In genomic region chr11:108871152-108871551, GRCh38 we compare ENCODE assay signal across 8 cellular contexts.
A peak's percentile ranks its signal among the peaks of the same experiment; 100 is the strongest.
DNase-seq lines count a peak whose midpoint lies in the region; ATAC-seq, FAIRE-seq and TF ChIP-seq lines count a peak whose summit lies in the region.

No MANE protein-coding gene starts in this region.

- H3K27ac ChIP-seq in adrenal gland (no peak overlapping the region), left lung (no peak overlapping the region)

- no peaks in the 10 kb centered on the region for H3F3A ChIP-seq in Loucy (ENCODE audit: low read depth)

- H3K27me3 ChIP-seq in Loucy (ENCODE audit: insufficient read depth, low read length, poor library complexity, severe bottlenecking) (no peaks in the 10 kb centered on the region), adrenal gland (no peaks in the 10 kb centered on the region), left lung (no peaks in the 10 kb centered on the region)

- H3K4me3 ChIP-seq in Loucy (ENCODE audit: low read length, poor library complexity, severe bottlenecking) (no peak overlapping the region), adrenal gland (no peak overlapping the region), left lung (no peak overlapping the region)

- H3K4me2 ChIP-seq in Loucy (ENCODE audit: low read depth, low read length, poor library complexity, severe bottlenecking) = no peak overlapping the region

- peak; percentile 31 for ATAC-seq in left lung

- peak; percentile 65 for TF ChIP-seq CTCF in Loucy (conservative IDR thresholded peaks at IDR 0.05; ENCODE audit: low read length)
- TF ChIP-seq CTCF in adrenal gland (IDR thresholded peaks at IDR 0.05) = peak in 4 of 6 experiments; percentile 35 to 51 (median 46)
- peak in 1 of 2 donors; percentile 23 for TF ChIP-seq CTCF in left lung (IDR thresholded peaks at IDR 0.05)

- H3K9ac ChIP-seq in Loucy (ENCODE audit: low read depth, low read length, poor library complexity, severe bottlenecking) = no peak overlapping the region

- intact Hi-C loops in adrenal gland (cut with DNase I) (no loop called here), left lung (cut with DNase I) (no loop called here)

- H3K4me1 ChIP-seq in Loucy (ENCODE audit: insufficient read depth, low read length, poor library complexity, severe bottlenecking) = peaks cover 6% of the 10 kb centered on the region
- H3K4me1 ChIP-seq in adrenal gland (replicated peaks in 1 of 2) = peaks cover 0 to 3% of the 10 kb centered on the region in 2 donors
- no peaks in the 10 kb centered on the region for H3K4me1 ChIP-seq in left lung

- FAIRE-seq in GM19239 (lab: Jason Lieb, UNC) = no peak

- H3K9me3 ChIP-seq in Loucy (ENCODE audit: insufficient read depth, low read depth, low read length) (no peaks in the 10 kb centered on the region), adrenal gland (replicated peaks in 1 of 3) (no peaks in the 10 kb centered on the region), left lung (no peaks in the 10 kb centered on the region)

- TF ChIP-seq POLR2A in adrenal gland (IDR thresholded peaks at IDR 0.05) = no peak

- H3K79me2 ChIP-seq in Loucy (ENCODE audit: insufficient read depth, low read length) = no peaks in the 10 kb centered on the region

- no peaks in the 10 kb centered on the region for H4K20me1 ChIP-seq in Loucy (ENCODE audit: insufficient read depth, low read length, poor library complexity, severe bottlenecking)

- peak; percentile 30 to 52 for DNase-seq in NCI-H2081 (lab: John Stamatoyannopoulos, UW)
- no peak for DNase-seq in NCI-H2081 treated with DMSO at 0.1 percent for 48 hours (lab: John Stamatoyannopoulos, UW)
- peak in 5 of 7 donors; percentile 15 to 60 (median 38) for DNase-seq in adrenal gland
- DNase-seq in left lung = no peak
- DNase-seq in GM19239 (ENCODE audit: insufficient read length, low spot score) = no peak
- DNase-seq in DMS79 (lab: John Stamatoyannopoulos, UW) = no peak
- no peak for DNase-seq in HuH-7.5 (ENCODE audit: low spot score)

- no peak overlapping the region for H2AFZ ChIP-seq in Loucy (ENCODE audit: low read length)

- no peaks in the 10 kb centered on the region for H3K9me2 ChIP-seq in Loucy (replicated peaks; ENCODE audit: low read depth, low read length)

- H3K36me3 ChIP-seq in Loucy (ENCODE audit: insufficient read depth, low read length) (no peaks in the 10 kb centered on the region), adrenal gland (replicated peaks in 1 of 2) (no peaks in the 10 kb centered on the region), left lung (no peaks in the 10 kb centered on the region)

Comparison
In these comparisons a context has a peak if more than half of its experiments do, and no peak if none do; other contexts are left out.
1. DNase-seq: peak in NCI-H2081 (2 of 2) and adrenal gland (5 of 7); none in NCI-H2081 treated with DMSO at 0.1 percent for 48 hours (single experiment), left lung (0 of 2), GM19239 (single experiment), DMS79 (single experiment) and HuH-7.5 (single experiment).